29 cellular contexts compared by ENCODE assay signal in genomic region chr6:168367285-168367720, GRCh38. TPM values are rescaled to one million over a fixed set of nuclear protein-coding genes. Genes with fewer than 3 reads are reported as not detected.
DNase-seq lines count a peak whose midpoint lies in the region; ATAC-seq and TF ChIP-seq lines count a peak whose summit lies in the region.
"Had no signal": no experiment of that assay in that cellular context is flagged by ENCODE, and none has a peak within 500 bp of the region (broad histone marks: within the 10 kb centered on the region; RNA-seq: fewer than 3 reads in every experiment).

No MANE protein-coding gene starts in this region.

- TF ChIP-seq CTCF in fibroblast of mammary gland (conservative IDR thresholded peaks at IDR 0.05; ENCODE audit: control insufficient read depth, insufficient read depth, low read depth, low read length) = no peak
- no peak for TF ChIP-seq CTCF in ovary (IDR thresholded peaks at IDR 0.05)

- no peaks in the 10 kb centered on the region for H3K36me3 ChIP-seq in ovary
- H3K36me3 ChIP-seq in CD8-positive, alpha-beta memory T cell (ENCODE audit: insufficient read depth, low read length) = no peaks in the 10 kb centered on the region
- H3K36me3 ChIP-seq in CD4-positive, alpha-beta memory T cell (ENCODE audit: insufficient read depth, low read length) = no peaks in the 10 kb centered on the region
- H3K36me3 ChIP-seq: Peyer's patch, vagina had no signal

- H3K27me3 Mint-ChIP-seq in CD8-positive, alpha-beta memory T cell = peaks cover 0 to 6% of the 10 kb centered on the region in 2 donors
- peaks cover 2 to 6% of the 10 kb centered on the region in 2 donors for H3K27me3 Mint-ChIP-seq in CD4-positive, alpha-beta memory T cell

- H3K4me3 ChIP-seq in fibroblast of mammary gland (ENCODE audit: control insufficient read depth, low read depth, low read length) (no peak overlapping the region), ovary (no peak overlapping the region)
- no peak overlapping the region for H3K4me3 ChIP-seq in CD8-positive, alpha-beta memory T cell (ENCODE audit: low read length)
- no peak overlapping the region for H3K4me3 ChIP-seq in CD4-positive, alpha-beta memory T cell (ENCODE audit: low read length in 2 of 2)
- H3K4me3 ChIP-seq: GM23338, lung, Peyer's patch, vagina had no signal

- intact Hi-C loops in ovary (cut with DNase I) = loop anchor here in 1 of 4 donors (10.0 kb wide), 1 partner anchor 213 kb away; no protein-coding TSS in a partner anchor
- intact Hi-C loops in CD4-positive, alpha-beta memory T cell (cut with micrococcal nuclease) = no loop called here

- TF ChIP-seq EP300 in ovary (IDR thresholded peaks at IDR 0.05) = no peak

- no peaks in the 10 kb centered on the region for H3K27me3 ChIP-seq in ovary
- no peaks in the 10 kb centered on the region for H3K27me3 ChIP-seq in CD8-positive, alpha-beta memory T cell (ENCODE audit: insufficient read depth, low read length, poor library complexity, severe bottlenecking)
- no peaks in the 10 kb centered on the region for H3K27me3 ChIP-seq in CD4-positive, alpha-beta memory T cell (ENCODE audit: insufficient read depth, low read length)
- H3K27me3 ChIP-seq: Peyer's patch, vagina had no signal

- POLR2A ChIA-PET in CD8-positive, alpha-beta memory T cell (lab: Charles Lee) = no interaction called here
- POLR2A ChIA-PET in CD4-positive, alpha-beta memory T cell (lab: Charles Lee; ENCODE audit: partially characterized antibody) = no interaction called here

- no peaks in the 10 kb centered on the region for H3K36me3 Mint-ChIP-seq in CD8-positive, alpha-beta memory T cell
- H3K36me3 Mint-ChIP-seq in CD4-positive, alpha-beta memory T cell = no peaks in the 10 kb centered on the region
- H3K36me3 Mint-ChIP-seq: activated naive CD8-positive, alpha-beta T cell treated with anti-CD3 and anti-CD28 coated beads, Interleukin-2, amount 10 ng/mL, durations not matched to agents 7 days and 5 days; stimulated activated memory B cell treated with anti-CD40 and anti-IgM and Interleukin-4, amounts not matched to agents 10 μg/mL and 1 μg/mL and 100 μg/mL, for 72 hours had no signal

- peaks cover 0 to 6% (median 0%) of the 10 kb centered on the region in 5 donors for H3K9me3 Mint-ChIP-seq in CD8-positive, alpha-beta memory T cell
- H3K9me3 Mint-ChIP-seq in CD4-positive, alpha-beta memory T cell = peaks cover 0 to under 1% (median 0%) of the 10 kb centered on the region in 8 donors

- no peaks in the 10 kb centered on the region for H3K9me3 ChIP-seq in ovary
- no peaks in the 10 kb centered on the region for H3K9me3 ChIP-seq in CD8-positive, alpha-beta memory T cell (ENCODE audit: low read length)
- no peaks in the 10 kb centered on the region for H3K9me3 ChIP-seq in CD4-positive, alpha-beta memory T cell (ENCODE audit: control insufficient read depth in 1 of 2, low read length in 2 of 2)
- H3K9me3 ChIP-seq: Peyer's patch, vagina had no signal

- TF ChIP-seq POLR2A in ovary (IDR thresholded peaks at IDR 0.05) = no peak

- H3K4me1 ChIP-seq in ovary (ENCODE audit: insufficient read depth) = peaks cover 3% of the 10 kb centered on the region
- H3K4me1 ChIP-seq in CD8-positive, alpha-beta memory T cell (ENCODE audit: insufficient read depth, low read length) = no peaks in the 10 kb centered on the region
- H3K4me1 ChIP-seq in CD4-positive, alpha-beta memory T cell (ENCODE audit: insufficient read depth, low read length) = no peaks in the 10 kb centered on the region
- H3K4me1 ChIP-seq: Peyer's patch, vagina had no signal

- no peak overlapping the region for H3K27ac Mint-ChIP-seq in CD8-positive, alpha-beta memory T cell
- no peak overlapping the region for H3K27ac Mint-ChIP-seq in CD4-positive, alpha-beta memory T cell
- H3K27ac Mint-ChIP-seq: activated CD8-positive, alpha-beta T cell treated with anti-CD3 and anti-CD28 coated beads, Interleukin-2, amount 10 ng/mL, durations not matched to agents 7 days and 5 days; activated naive CD8-positive, alpha-beta T cell treated with anti-CD3 and anti-CD28 coated beads, Interleukin-2, amount 10 ng/mL, durations not matched to agents 7 days and 5 days; GM23338; HFFc6; nephron progenitor cell; stimulated activated memory B cell treated with anti-CD40 and anti-IgM and Interleukin-4, amounts not matched to agents 10 μg/mL and 1 μg/mL and 100 μg/mL, for 72 hours had no signal

- no peak for ATAC-seq in GM18519 (IDR thresholded peaks at IDR 0.05; ENCODE audit: low FRiP score, unreplicated experiment)
- ATAC-seq: activated CD8-positive, alpha-beta T cell treated with anti-CD3 and anti-CD28 coated beads, Interleukin-2, amount 10 ng/mL, durations not matched to agents 7 days and 5 days; GM23338; sciatic nerve; stimulated activated memory B cell treated with anti-CD40 and anti-IgM and Interleukin-4, amounts not matched to agents 10 μg/mL and 1 μg/mL and 100 μg/mL, for 72 hours had no signal

- DNase-seq in CMK (ENCODE audit: low read depth) = peak; percentile 4
- peak; percentile 41 for DNase-seq in NCI-H2029 treated with DMSO at 0.1 percent for 48 hours (lab: John Stamatoyannopoulos, UW)
- DNase-seq in fibroblast of mammary gland (ENCODE audit: low read depth) = peak; percentile 6
- DNase-seq in ovary = peak in 3 of 5 donors; percentile 43 to 50 (median 47)
- DNase-seq in CD8-positive, alpha-beta memory T cell = no peak
- DNase-seq in NCI-H2081 (lab: John Stamatoyannopoulos, UW) = no peak
- no peak for DNase-seq in CD4-positive, alpha-beta memory T cell
- DNase-seq: activated CD4-positive, CD25-positive, alpha-beta regulatory T cell treated with anti-CD3 and anti-CD28 coated beads, Interleukin-2, amount 50 U/mL, for 72 hours; activated CD8-positive, alpha-beta T cell treated with anti-CD3 and anti-CD28 coated beads, Interleukin-2, amount 10 ng/mL, durations not matched to agents 7 days and 5 days; activated naive CD8-positive, alpha-beta T cell treated with anti-CD3 and anti-CD28 coated beads, Interleukin-2, amount 10 ng/mL, durations not matched to agents 7 days and 5 days; activated T-cell treated with anti-CD3 and anti-CD28 coated beads for 4 hours; HFFc6; Kasumi-1; MV-4-11; NCI-H146; NCI-H2171; NCI-H526; nephron progenitor cell; stimulated activated CD4-positive, alpha-beta T cell treated with anti-CD3 and anti-CD28 coated beads, Interleukin-4, amount 100 ng/mL, for 4 hours; SW 1271 had no signal

- CTCF ChIA-PET in CD8-positive, alpha-beta memory T cell (lab: Charles Lee) = no interaction called here
- CTCF ChIA-PET in CD4-positive, alpha-beta memory T cell (lab: Charles Lee; ENCODE audit: partially characterized antibody) = no interaction called here

- no peak overlapping the region for H3K4me3 Mint-ChIP-seq in CD8-positive, alpha-beta memory T cell
- no peak overlapping the region for H3K4me3 Mint-ChIP-seq in CD4-positive, alpha-beta memory T cell
- H3K4me3 Mint-ChIP-seq: activated CD8-positive, alpha-beta T cell treated with anti-CD3 and anti-CD28 coated beads, Interleukin-2, amount 10 ng/mL, durations not matched to agents 7 days and 5 days; activated naive CD8-positive, alpha-beta T cell treated with anti-CD3 and anti-CD28 coated beads, Interleukin-2, amount 10 ng/mL, durations not matched to agents 7 days and 5 days; GM23338; HFFc6; nephron progenitor cell; stimulated activated memory B cell treated with anti-CD40 and anti-IgM and Interleukin-4, amounts not matched to agents 10 μg/mL and 1 μg/mL and 100 μg/mL, for 72 hours had no signal

- 42 to 64% (median 55%) methylated on average over 15 of the region's 15 CpGs for WGBS in ovary, 3 donors

- peaks cover 4 to 10% (median 8%) of the 10 kb centered on the region in 3 donors for H3K4me1 Mint-ChIP-seq in CD8-positive, alpha-beta memory T cell
- peaks cover 2 to 5% (median 4%) of the 10 kb centered on the region in 4 donors for H3K4me1 Mint-ChIP-seq in CD4-positive, alpha-beta memory T cell
- H3K4me1 Mint-ChIP-seq: stimulated activated memory B cell treated with anti-CD40 and anti-IgM and Interleukin-4, amounts not matched to agents 10 μg/mL and 1 μg/mL and 100 μg/mL, for 72 hours had no signal

- H3K27ac ChIP-seq in ovary = no peak overlapping the region
- H3K27ac ChIP-seq in CD8-positive, alpha-beta memory T cell (ENCODE audit: low read depth, low read length) = no peak overlapping the region
- H3K27ac ChIP-seq in CD4-positive, alpha-beta memory T cell (ENCODE audit: low read depth, low read length) = no peak overlapping the region
- H3K27ac ChIP-seq: HL-60, Peyer's patch, vagina had no signal

RNA-seq across cellular contexts. Expression of gene DACT2, which starts 47.7 kb away (rescaled TPM):
- 1 to 10 TPM in 3 of 7 donors, under 1 TPM in 2, not detected in 2; 0.17 to 4.4 (median 1.3) TPM for total RNA-seq in ovary
- polyA plus RNA-seq in ovary = under 1 TPM; 0.17 to 0.27 TPM
- not detected for total RNA-seq in CD8-positive, alpha-beta memory T cell
- not detected for polyA plus RNA-seq in CD8-positive, alpha-beta memory T cell
- total RNA-seq in CD4-positive, alpha-beta memory T cell = not detected
- polyA plus RNA-seq in CD4-positive, alpha-beta memory T cell = not detected
- total RNA-seq: activated CD8-positive, alpha-beta T cell treated with anti-CD3 and anti-CD28 coated beads, Interleukin-2, amount 10 ng/mL, durations not matched to agents 7 days and 5 days; activated naive CD8-positive, alpha-beta T cell treated with anti-CD3 and anti-CD28 coated beads, Interleukin-2, amount 10 ng/mL, durations not matched to agents 7 days and 5 days; dermis microvascular lymphatic vessel endothelial cell; HFFc6 had no signal

Comparison
In these comparisons a context has a peak if more than half of its experiments do, and no peak if none do; other contexts are left out.
1. DNase-seq: peak in CMK (single experiment), NCI-H2029 treated with DMSO at 0.1 percent for 48 hours (single experiment), fibroblast of mammary gland (single experiment) and ovary (3 of 5); none in CD8-positive, alpha-beta memory T cell (0 of 5), NCI-H2081 (0 of 2) and CD4-positive, alpha-beta memory T cell (0 of 5).